25 cellular contexts compared by ENCODE assay signal in the genomic region with DNA sequence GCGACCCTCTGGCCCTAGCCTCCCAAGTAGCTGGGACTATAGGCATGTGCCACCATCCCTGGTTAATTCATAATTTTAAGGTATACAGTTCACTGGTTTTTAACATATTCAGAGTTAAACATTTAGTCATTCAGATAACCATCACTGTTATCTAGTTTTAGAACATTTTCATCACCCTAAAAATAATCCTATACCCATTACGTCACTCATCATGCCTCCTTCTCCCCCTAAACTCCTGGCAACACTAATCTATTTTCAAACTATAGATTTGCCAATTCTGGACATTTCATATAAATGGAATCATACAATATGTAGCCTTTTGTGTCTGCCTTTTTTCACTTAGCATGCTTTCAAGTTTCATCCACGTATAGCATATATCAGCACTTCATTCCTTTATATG.
"Had no signal": no experiment of that assay in that cellular context is flagged by ENCODE, and none has a peak within 500 bp of the region (broad histone marks: within the 10 kb centered on the region; RNA-seq: fewer than 3 reads in every experiment).

No MANE protein-coding gene starts in this region.

- H3K9me3 ChIP-seq: ovary, psoas muscle, spleen, stomach, thoracic aorta, thyroid gland, transverse colon, upper lobe of right lung, uterus had no signal

- H3K27me3 ChIP-seq: neural progenitor cell, ovary, spleen, stomach, thyroid gland, transverse colon, upper lobe of right lung, uterus had no signal

- H3K4me3 ChIP-seq: neural progenitor cell, ovary, psoas muscle, skin epidermis, smooth muscle cell, spleen, stomach, thoracic aorta, thyroid gland, transverse colon, upper lobe of right lung, uterus had no signal

- H3K4me1 ChIP-seq: neural progenitor cell, parathyroid adenoma, psoas muscle, spleen, stomach, thyroid gland, transverse colon, upper lobe of right lung, uterus had no signal

- ATAC-seq: naive thymus-derived CD4-positive, alpha-beta T cell; natural killer cell; psoas muscle; right cardiac atrium; sciatic nerve; stimulated activated effector memory CD8-positive, alpha-beta T cell treated with anti-CD3 and anti-CD28 coated beads, Interleukin-12 subunit alpha, Interleukin-12 subunit beta, amount 100 ng/mL, for 72 hours; stimulated activated naive B cell treated with anti-CD40 and anti-IgM and Interleukin-4, amounts not matched to agents 10 μg/mL and 1 μg/mL and 100 μg/mL, for 72 hours; upper lobe of right lung had no signal

- H3K79me2 ChIP-seq: parathyroid adenoma had no signal

- H3K27ac ChIP-seq: neural progenitor cell, ovary, parathyroid adenoma, psoas muscle, skin epidermis, spleen, stomach, thoracic aorta, thyroid gland, transverse colon, upper lobe of right lung, uterus had no signal

- H3K9ac ChIP-seq: neural progenitor cell, parathyroid adenoma had no signal

- DNase-seq: naive thymus-derived CD4-positive, alpha-beta T cell; natural killer cell; occipital lobe; ovary; posterior cingulate gyrus; psoas muscle; right cardiac atrium; spleen; stimulated activated CD4-positive, alpha-beta T cell treated with anti-CD3 and anti-CD28 coated beads, Interleukin-12 subunit alpha, Interleukin-12 subunit beta, amount 100 ng/mL, for 4 hours; stimulated activated CD4-positive, alpha-beta T cell treated with anti-CD3 and anti-CD28 coated beads, Interleukin-1b, Interleukin-23, amount 100 ng/mL, for 48 hours; stimulated activated CD4-positive, alpha-beta T cell treated with anti-CD3 and anti-CD28 coated beads, Interleukin-4, amount 100 ng/mL, for 1 hour; stimulated activated naive B cell treated with anti-CD40 and anti-IgM and Interleukin-4, amounts not matched to agents 10 μg/mL and 1 μg/mL and 100 μg/mL, for 72 hours; stimulated activated naive CD4-positive, alpha-beta T cell treated with Interleukin-2 at 50 U/mL for 16 hours; stomach; thyroid gland; transverse colon; upper lobe of right lung; uterus had no signal

- H2AFZ ChIP-seq: neural progenitor cell, parathyroid adenoma had no signal

- H3K36me3 ChIP-seq: neural progenitor cell, ovary, spleen, stomach, thoracic aorta, thyroid gland, transverse colon, upper lobe of right lung, uterus had no signal

- H3K4me2 ChIP-seq: neural progenitor cell, smooth muscle cell had no signal
